24 cellular contexts compared by ENCODE assay signal in the genomic region with DNA sequence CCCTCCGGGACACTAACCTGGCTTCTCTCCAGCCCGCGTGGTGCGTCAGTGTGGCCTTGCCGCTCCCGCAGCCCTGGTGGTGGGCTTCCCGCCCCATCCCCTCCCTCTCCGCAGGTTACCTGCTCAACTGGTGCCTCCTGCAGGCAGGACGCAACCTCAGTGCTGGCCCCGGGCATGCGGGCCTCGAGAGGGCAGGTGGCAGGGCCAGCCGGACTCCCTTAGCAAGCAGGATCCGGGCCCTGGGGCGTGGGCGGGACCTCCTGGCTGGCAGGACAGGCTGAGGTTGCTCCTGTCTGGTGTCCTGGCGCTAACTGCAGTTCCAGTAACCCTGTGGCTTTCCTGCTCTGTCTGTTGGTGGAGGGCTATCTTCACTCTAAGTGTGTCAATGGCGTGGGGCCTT. TPM values are rescaled to one million over a fixed set of nuclear protein-coding genes. Genes with fewer than 3 reads are reported as not detected.
DNase-seq lines count a peak whose midpoint lies in the region; ATAC-seq, FAIRE-seq and TF ChIP-seq lines count a peak whose summit lies in the region.
"Had no signal": no experiment of that assay in that cellular context is flagged by ENCODE, and none has a peak within 500 bp of the region (broad histone marks: within the 10 kb centered on the region; RNA-seq: fewer than 3 reads in every experiment).

No MANE protein-coding gene starts in this region.

- H3K79me2 ChIP-seq in HepG2 (ENCODE audit: insufficient read depth, low read length), result no peaks in the 10 kb centered on the region

- no peaks in the 10 kb centered on the region for H3K27me3 Mint-ChIP-seq in WTC11 (ENCODE audit: low read depth)
- H3K27me3 Mint-ChIP-seq: CD8-positive, alpha-beta memory T cell had no signal

- TF ChIP-seq POLR2A in HepG2 (IDR thresholded peaks at IDR 0.05; ENCODE audit: insufficient read depth in 1 of 2, low read depth in 2 of 2, low read length in 2 of 2), result no peak

- no peaks in the 10 kb centered on the region for H3K9me3 Mint-ChIP-seq in WTC11
- H3K9me3 Mint-ChIP-seq: CD8-positive, alpha-beta memory T cell had no signal

- ATAC-seq in WTC11, result peak; percentile 20; the same call in 1 of the 2 replicates
- no peak for ATAC-seq in HepG2
- ATAC-seq in HG03039 (IDR thresholded peaks at IDR 0.05; ENCODE audit: unreplicated experiment), result no peak
- no peak for ATAC-seq in HG02884 (IDR thresholded peaks at IDR 0.05; ENCODE audit: unreplicated experiment)
- ATAC-seq in HG02642 (IDR thresholded peaks at IDR 0.05; ENCODE audit: poor library complexity, unreplicated experiment), result no peak
- ATAC-seq: HCT116 had no signal

- H3K4me1 Mint-ChIP-seq in WTC11, result no peaks in the 10 kb centered on the region

- TF ChIP-seq CTCF in BE2C (IDR thresholded peaks at IDR 0.05; ENCODE audit: low read depth, low read length), result no peak
- no peak for TF ChIP-seq CTCF in WTC11 (IDR thresholded peaks at IDR 0.05)
- TF ChIP-seq CTCF in HepG2 (CRISPR knock-in tag; IDR thresholded peaks at IDR 0.05), result 0 out of 2 replicates have a peak, but pooled peaks have one; percentile 11

- H4K20me1 ChIP-seq in HepG2 (ENCODE audit: insufficient read depth, low read length), result no peaks in the 10 kb centered on the region

- no peaks in the 10 kb centered on the region for H3K9me3 ChIP-seq in BE2C
- H3K9me3 ChIP-seq in HepG2 (ENCODE audit: low read length), result no peaks in the 10 kb centered on the region
- H3K9me3 ChIP-seq: SK-N-SH had no signal

- BruUV-seq in HepG2 (replicated peaks; lab: Mats Ljungman, UMichigan), result no TSS peak

- FAIRE-seq in HepG2 (lab: Jason Lieb, UNC), result no peak

- no peak for TF ChIP-seq EP300 in HepG2 (IDR thresholded peaks at IDR 0.05; ENCODE audit: low read depth in 2 of 2, low read length in 2 of 2)
- no peak for TF ChIP-seq EP300 in HepG2 (CRISPR knock-in tag; IDR thresholded peaks at IDR 0.05; ENCODE audit: borderline replicate concordance)

- H3K4me3 ChIP-seq in BE2C (ENCODE audit: low read depth, low read length), result no peak overlapping the region
- no peak overlapping the region for H3K4me3 ChIP-seq in HepG2 (replicated peaks in 1 of 3; ENCODE audit: insufficient read depth in 1 of 3, low read depth in 2 of 3, low read length in 3 of 3)
- H3K4me3 ChIP-seq: GM23248 had no signal

- in situ Hi-C loops in HepG2 (cut with HindIII; ENCODE audit: extremely low pct_ligation_motif_present, low pct_unique_long_range_greater_than_20kb), result no loop called here

- intact Hi-C loops in HepG2 (cut with micrococcal nuclease; ENCODE audit: unreplicated experiment), result no loop called here

- H3K4me1 ChIP-seq in BE2C, result no peaks in the 10 kb centered on the region
- no peaks in the 10 kb centered on the region for H3K4me1 ChIP-seq in HepG2 (ENCODE audit: insufficient read depth, low read length)

- POLR2A ChIA-PET in WTC11 (lab: Charles Lee), result no interaction called here
- POLR2A ChIA-PET in HepG2 (lab: Yijun Ruan, JAX), result no interaction called here

- H3K4me3 Mint-ChIP-seq in WTC11, result no peak overlapping the region
- H3K4me3 Mint-ChIP-seq: CD8-positive, alpha-beta memory T cell had no signal

- no peaks in the 10 kb centered on the region for H3K27me3 ChIP-seq in BE2C
- no peaks in the 10 kb centered on the region for H3K27me3 ChIP-seq in HepG2 (ENCODE audit: control insufficient read depth in 1 of 2, insufficient read depth in 2 of 2, low read length in 2 of 2)

- DNase-seq in BE2C, result peak; percentile 51
- DNase-seq in ELF-1 (ENCODE audit: low read depth, low spot score), result peak; percentile 73
- no peak for DNase-seq in WTC11 (ENCODE audit: low spot score)
- no peak for DNase-seq in HepG2 (ENCODE audit: low spot score)
- DNase-seq in NCI-H2029 treated with DMSO at 0.1 percent for 48 hours (lab: John Stamatoyannopoulos, UW), result no peak
- DNase-seq: C1 segment of cervical spinal cord; Calu3; CD8-positive, alpha-beta memory T cell; GF-D8; GM23248; KBM-7; NCI-H1092 treated with DMSO at 0.1 percent for 48 hours; NCI-H1436 treated with DMSO at 0.1 percent for 48 hours; NCI-H2029; NCI-H226; NCI-H510A treated with DMSO at 0.1 percent for 48 hours; NCI-H774; NK-92 treated with Interleukin-12 subunit alpha and Interleukin-12 subunit beta, amount 100 ng/mL, for 24 hours; SIG-M5; SK-N-SH had no signal

- WGBS in HepG2 (ENCODE audit: low lambda C conversion rate), result 92% methylated on average over 10 of the region's 18 CpGs

- no peak overlapping the region for H3K27ac Mint-ChIP-seq in WTC11
- H3K27ac Mint-ChIP-seq: CD8-positive, alpha-beta memory T cell had no signal

- H3K36me3 ChIP-seq in BE2C (peaks cover 36% of the 10 kb centered on the region), HepG2 (replicated peaks in 1 of 2; ENCODE audit: control insufficient read depth in 1 of 2, insufficient read depth in 2 of 2, low read length in 2 of 2) (peaks cover 15 to 22% of the 10 kb centered on the region in 2 experiments; a peak in 3 of 5 replicates)

- H3K27ac ChIP-seq in HepG2 (ENCODE audit: extremely low read length, insufficient read depth, low read length), result no peak overlapping the region
- H3K27ac ChIP-seq: GM23248 had no signal

- CTCF ChIA-PET in WTC11 (lab: Charles Lee), result no interaction called here
- CTCF ChIA-PET in HepG2 (lab: Yijun Ruan, JAX; ENCODE audit: low intra/inter-chr PET ratio, low total read pairs), result no interaction called here

- no peak overlapping the region for H3K9ac ChIP-seq in HepG2 (ENCODE audit: insufficient read depth, low read depth, low read length)
- H3K9ac ChIP-seq: GM23248, SK-N-SH had no signal

- no peak for TF ChIP-seq RAD21 in HepG2 (CRISPR knock-in tag; IDR thresholded peaks at IDR 0.05)

- H2AFZ ChIP-seq in HepG2 (ENCODE audit: low read length), result no peak overlapping the region
- H2AFZ ChIP-seq: GM23248 had no signal

- H3K36me3 Mint-ChIP-seq in WTC11, result peaks cover 4% of the 10 kb centered on the region

- H3K4me2 ChIP-seq in HepG2 (ENCODE audit: low read depth, low read length), result no peak overlapping the region
- H3K4me2 ChIP-seq: SK-N-SH had no signal

RNA-seq across cellular contexts. Expression of a gene that starts 8.6 kb away (rescaled TPM):
- polyA plus RNA-seq in BE2C (2012; ENCODE audit: insufficient read depth, insufficient read length, low read depth), result 1.5 TPM
- total RNA-seq in WTC11 (2021), result 10.0 to 13.3 TPM (median 12.0 TPM) in 3 replicates
- 0.98 and 1.0 TPM in 2 replicates for total RNA-seq in HepG2 (2016; rRNA removed; fragmentation: Illumina TruSeq; extraction: Trizol)
- total RNA-seq in HepG2 (2016; cell fraction: cytosol; rRNA removed; fragmentation: Illumina TruSeq; extraction: Trizol; ENCODE audit: low read depth), result 0.81 and 1.1 TPM in 2 replicates
- 0.56 and 1.3 TPM in 2 replicates for total RNA-seq in HepG2 (2016; cell fraction: insoluble cytoplasmic fraction; rRNA removed; fragmentation: Illumina TruSeq; extraction: Trizol)
- total RNA-seq in HepG2 (2016; cell fraction: membrane; rRNA removed; fragmentation: Illumina TruSeq; extraction: Trizol), result 1.6 and 1.9 TPM in 2 replicates
- 1.3 and 1.5 TPM in 2 replicates for total RNA-seq in HepG2 (2016; cell fraction: nucleus; rRNA removed; fragmentation: Illumina TruSeq; extraction: Trizol)
- 36.7 and 45.2 TPM in 2 replicates for polyA plus RNA-seq in HepG2 (2011; rRNA removed)
- 20.7 and 22.4 TPM in 2 replicates for polyA plus RNA-seq in HepG2 (2011; cell fraction: cytosol; rRNA removed)
- polyA plus RNA-seq in HepG2 (2011; cell fraction: nucleus; rRNA removed), result 219 and 230 TPM in 2 replicates
- polyA plus RNA-seq in HepG2 (2012), result 37.3 and 46.9 TPM in 2 replicates
- 0.70 and 1.5 TPM in 2 replicates for polyA plus RNA-seq in HepG2 (2016; cell fraction: cytosol; fragmentation: Illumina TruSeq; extraction: Trizol; ENCODE audit: low read depth)
- 1.3 and 2.2 TPM in 2 replicates for polyA plus RNA-seq in HepG2 (2016; cell fraction: insoluble cytoplasmic fraction; fragmentation: Illumina TruSeq; extraction: Trizol; ENCODE audit: low read depth)
- 1.5 and 2.0 TPM in 2 replicates for polyA plus RNA-seq in HepG2 (2016; cell fraction: membrane; fragmentation: Illumina TruSeq; extraction: Trizol; ENCODE audit: low read depth)
- 3.7 and 4.4 TPM in 2 replicates for polyA plus RNA-seq in HepG2 (2016; cell fraction: nucleus; fragmentation: Illumina TruSeq; extraction: Trizol; ENCODE audit: insufficient read depth, low read depth)
- 12.3 and 14.1 TPM in 2 replicates for polyA minus RNA-seq in HepG2 (2011; rRNA and poly(A)+ RNA removed; ENCODE audit: low replicate concordance)
- 6.8 and 7.6 TPM in 2 replicates for polyA minus RNA-seq in HepG2 (2011; cell fraction: cytosol; rRNA and poly(A)+ RNA removed)
- 30.6 and 31.2 TPM in 2 replicates for polyA minus RNA-seq in HepG2 (2011; cell fraction: nucleus; rRNA and poly(A)+ RNA removed)

RNA-seq across cellular contexts. Expression of a gene that starts 26.0 kb away (rescaled TPM):
- polyA plus RNA-seq in BE2C (2012; ENCODE audit: insufficient read depth, insufficient read length, low read depth), result 133 TPM
- total RNA-seq in WTC11 (2021) (69.0 to 82.4 TPM (median 72.4 TPM) in 3 replicates), HepG2 (2016; rRNA removed; fragmentation: Illumina TruSeq; extraction: Trizol) (16.4 and 18.1 TPM in 2 replicates)
- total RNA-seq in HepG2 (2016; cell fraction: cytosol; rRNA removed; fragmentation: Illumina TruSeq; extraction: Trizol; ENCODE audit: low read depth), result 11.2 and 14.6 TPM in 2 replicates
- total RNA-seq in HepG2 (2016; cell fraction: insoluble cytoplasmic fraction; rRNA removed; fragmentation: Illumina TruSeq; extraction: Trizol), result 17.0 and 18.3 TPM in 2 replicates
- 23.4 and 24.7 TPM in 2 replicates for total RNA-seq in HepG2 (2016; cell fraction: membrane; rRNA removed; fragmentation: Illumina TruSeq; extraction: Trizol)
- 17.7 and 25.0 TPM in 2 replicates for total RNA-seq in HepG2 (2016; cell fraction: nucleus; rRNA removed; fragmentation: Illumina TruSeq; extraction: Trizol)
- 26.4 and 33.4 TPM in 2 replicates for polyA plus RNA-seq in HepG2 (2011; rRNA removed)
- polyA plus RNA-seq in HepG2 (2011; cell fraction: cytosol; rRNA removed), result 14.8 and 26.4 TPM in 2 replicates
- polyA plus RNA-seq in HepG2 (2011; cell fraction: nucleus; rRNA removed), result 229 and 296 TPM in 2 replicates
- 28.4 and 33.9 TPM in 2 replicates for polyA plus RNA-seq in HepG2 (2012)
- 13.6 and 14.2 TPM in 2 replicates for polyA plus RNA-seq in HepG2 (2016; cell fraction: cytosol; fragmentation: Illumina TruSeq; extraction: Trizol; ENCODE audit: low read depth)
- 20.2 and 25.5 TPM in 2 replicates for polyA plus RNA-seq in HepG2 (2016; cell fraction: insoluble cytoplasmic fraction; fragmentation: Illumina TruSeq; extraction: Trizol; ENCODE audit: low read depth)
- 17.5 and 20.7 TPM in 2 replicates for polyA plus RNA-seq in HepG2 (2016; cell fraction: membrane; fragmentation: Illumina TruSeq; extraction: Trizol; ENCODE audit: low read depth)
- 61.5 and 67.7 TPM in 2 replicates for polyA plus RNA-seq in HepG2 (2016; cell fraction: nucleus; fragmentation: Illumina TruSeq; extraction: Trizol; ENCODE audit: insufficient read depth, low read depth)
- 34.0 and 46.7 TPM in 2 replicates for polyA minus RNA-seq in HepG2 (2011; rRNA and poly(A)+ RNA removed; ENCODE audit: low replicate concordance)
- 23.8 and 25.1 TPM in 2 replicates for polyA minus RNA-seq in HepG2 (2011; cell fraction: cytosol; rRNA and poly(A)+ RNA removed)
- polyA minus RNA-seq in HepG2 (2011; cell fraction: nucleus; rRNA and poly(A)+ RNA removed), result 29.2 and 32.3 TPM in 2 replicates

RNA-seq across cellular contexts. Expression of a gene that starts 37.5 kb away (rescaled TPM):
- polyA plus RNA-seq in BE2C (2012; ENCODE audit: insufficient read depth, insufficient read length, low read depth), result 407 TPM
- total RNA-seq in WTC11 (2021) (113 to 128 TPM (median 124 TPM) in 3 replicates), HepG2 (2016; rRNA removed; fragmentation: Illumina TruSeq; extraction: Trizol) (153 and 186 TPM in 2 replicates)
- 171 and 229 TPM in 2 replicates for total RNA-seq in HepG2 (2016; cell fraction: cytosol; rRNA removed; fragmentation: Illumina TruSeq; extraction: Trizol; ENCODE audit: low read depth)
- 166 and 191 TPM in 2 replicates for total RNA-seq in HepG2 (2016; cell fraction: insoluble cytoplasmic fraction; rRNA removed; fragmentation: Illumina TruSeq; extraction: Trizol)
- total RNA-seq in HepG2 (2016; cell fraction: membrane; rRNA removed; fragmentation: Illumina TruSeq; extraction: Trizol), result 186 and 219 TPM in 2 replicates
- 86.2 and 101 TPM in 2 replicates for total RNA-seq in HepG2 (2016; cell fraction: nucleus; rRNA removed; fragmentation: Illumina TruSeq; extraction: Trizol)
- polyA plus RNA-seq in HepG2 (2011; rRNA removed), result 123 and 142 TPM in 2 replicates
- 108 and 239 TPM in 2 replicates for polyA plus RNA-seq in HepG2 (2011; cell fraction: cytosol; rRNA removed)
- polyA plus RNA-seq in HepG2 (2011; cell fraction: nucleus; rRNA removed), result 125 and 162 TPM in 2 replicates
- polyA plus RNA-seq in HepG2 (2012), result 61.3 and 68.1 TPM in 2 replicates
- 162 and 202 TPM in 2 replicates for polyA plus RNA-seq in HepG2 (2016; cell fraction: cytosol; fragmentation: Illumina TruSeq; extraction: Trizol; ENCODE audit: low read depth)
- polyA plus RNA-seq in HepG2 (2016; cell fraction: insoluble cytoplasmic fraction; fragmentation: Illumina TruSeq; extraction: Trizol; ENCODE audit: low read depth), result 128 and 130 TPM in 2 replicates
- 134 and 168 TPM in 2 replicates for polyA plus RNA-seq in HepG2 (2016; cell fraction: membrane; fragmentation: Illumina TruSeq; extraction: Trizol; ENCODE audit: low read depth)
- polyA plus RNA-seq in HepG2 (2016; cell fraction: nucleus; fragmentation: Illumina TruSeq; extraction: Trizol; ENCODE audit: insufficient read depth, low read depth), result 129 and 133 TPM in 2 replicates
- 49.5 and 64.5 TPM in 2 replicates for polyA minus RNA-seq in HepG2 (2011; rRNA and poly(A)+ RNA removed; ENCODE audit: low replicate concordance)
- 22.7 and 31.5 TPM in 2 replicates for polyA minus RNA-seq in HepG2 (2011; cell fraction: cytosol; rRNA and poly(A)+ RNA removed)
- 17.3 and 18.4 TPM in 2 replicates for polyA minus RNA-seq in HepG2 (2011; cell fraction: nucleus; rRNA and poly(A)+ RNA removed)

Comparison
In these comparisons a context has a peak if more than half of its experiments do, and no peak if none do; other contexts are left out.
1. DNase-seq: peak in BE2C (single experiment) and ELF-1 (single experiment); none in WTC11 (single experiment), HepG2 (single experiment) and NCI-H2029 treated with DMSO at 0.1 percent for 48 hours (single experiment).